ENCODE assay signal across 16 cellular contexts in genomic region chr12:57319678-57320469, GRCh38.
DNase-seq lines count a peak whose midpoint lies in the region; ATAC-seq, FAIRE-seq and TF ChIP-seq lines count a peak whose summit lies in the region.
"Had no signal": no experiment of that assay in that cellular context is flagged by ENCODE, and none has a peak within 500 bp of the region (broad histone marks: within the 10 kb centered on the region; RNA-seq: fewer than 3 reads in every experiment).

No MANE protein-coding gene starts in this region.

- H3K4me1 ChIP-seq in breast epithelium (no peaks in the 10 kb centered on the region), K562 (replicated peaks in 1 of 2; ENCODE audit: control insufficient read depth in 2 of 2, insufficient read depth in 2 of 2, low read length in 2 of 2) (peaks cover 9% of the 10 kb centered on the region in 2 experiments; a peak in 2 of 5 replicates)

- peak overlapping the region; percentile 79 for H2AFZ ChIP-seq in K562 (ENCODE audit: low read depth, low read length)

- H3K79me2 ChIP-seq in K562 (ENCODE audit: control insufficient read depth, insufficient read depth, low read length): no peaks in the 10 kb centered on the region

- in situ Hi-C loops in K562 (cut with MboI): loop anchor here (10.0 kb wide), 1 partner anchor 425 kb away; the partner anchor contains the start of gene TSPAN31

- no peak overlapping the region for H3K27ac Mint-ChIP-seq in MCF 10A (ENCODE audit: low read depth, unreplicated experiment)

- POLR2A ChIA-PET in MCF 10A (lab: Yijun Ruan, JAX) (interaction anchor here (0.9 to 1.0 kb wide), 2 partner anchors 110 to 132 kb away, joined by 3 to 4 read pairs; no protein-coding TSS in a partner anchor), K562 (lab: Yijun Ruan, JAX) (interaction anchor here (0.6 to 1.6 kb wide), 3 partner anchors 10 to 12 kb away, joined by 3 to 8 read pairs (median 4); no protein-coding TSS in a partner anchor)

- H3K36me3 Mint-ChIP-seq in MCF 10A (ENCODE audit: insufficient read depth, unreplicated experiment): peaks cover 5% of the 10 kb centered on the region

- H3K36me3 ChIP-seq in breast epithelium (no peaks in the 10 kb centered on the region), K562 (ENCODE audit: control insufficient read depth, insufficient read depth, low read length) (no peaks in the 10 kb centered on the region)
- H3K36me3 ChIP-seq: adrenal gland had no signal

- H3K9me1 ChIP-seq in K562 (ENCODE audit: control insufficient read depth, insufficient read depth, low read length): no peaks in the 10 kb centered on the region

- no peak for TF ChIP-seq EP300 in K562 (IDR thresholded peaks at IDR 0.05; ENCODE audit: low read length)

- peak; percentile 66 for ATAC-seq in K562
- ATAC-seq: stimulated activated naive CD8-positive, alpha-beta T cell treated with anti-CD3 and anti-CD28 coated beads, Interleukin-15, Interleukin-2, amounts not matched to agents 100 U/mL and 50 U/mL, for 24 hours had no signal

- H3K9me3 ChIP-seq in breast epithelium: no peaks in the 10 kb centered on the region
- no peaks in the 10 kb centered on the region for H3K9me3 ChIP-seq in K562 (replicated peaks; ENCODE audit: control insufficient read depth, insufficient read depth, low read depth, low read length)
- H3K9me3 ChIP-seq: adrenal gland had no signal

- peak; percentile 55 for FAIRE-seq in K562 (lab: Jason Lieb, UNC)

- no peak overlapping the region for H3K4me3 Mint-ChIP-seq in MCF 10A (ENCODE audit: unreplicated experiment)

- H3K9ac ChIP-seq in K562 (ENCODE audit: insufficient read depth in 1 of 2, low read depth in 2 of 2, low read length in 2 of 2): peak overlapping the region; percentile 35 to 55; a peak in 3 of 4 replicates

- WGBS in K562 (ENCODE audit: insufficient coverage, low coverage, missing lambda C conversion rate): 28% methylated on average over 11 of the region's 11 CpGs

- no peaks in the 10 kb centered on the region for H3K4me1 Mint-ChIP-seq in MCF 10A (ENCODE audit: insufficient read depth, unreplicated experiment)

- no peak for TF ChIP-seq POLR2A in breast epithelium (IDR thresholded peaks at IDR 0.05)
- no peak for TF ChIP-seq POLR2A in K562 (conservative IDR thresholded peaks at IDR 0.05)

- H3K27me3 Mint-ChIP-seq in MCF 10A (ENCODE audit: insufficient read depth, unreplicated experiment): no peaks in the 10 kb centered on the region

- H3K9me3 Mint-ChIP-seq in MCF 10A (ENCODE audit: unreplicated experiment): no peaks in the 10 kb centered on the region

- no peak for TF ChIP-seq RAD21 in K562 (CRISPR knock-in tag; conservative IDR thresholded peaks at IDR 0.05 in 1 of 2, IDR thresholded peaks at IDR 0.05 in 1 of 2)

- H3K27ac ChIP-seq in breast epithelium: peak overlapping the region in 1 of 2 donors; percentile 8
- peak overlapping the region; percentile 69 for H3K27ac ChIP-seq in K562 (ENCODE audit: extremely low read depth, low read depth, low read length)
- H3K27ac ChIP-seq: C4-2B had no signal

- TF ChIP-seq CTCF in breast epithelium (IDR thresholded peaks at IDR 0.05) (no peak), MCF 10A (IDR thresholded peaks at IDR 0.05; ENCODE audit: unreplicated experiment) (no peak), K562 (IDR thresholded peaks at IDR 0.05 in 2 of 3, conservative IDR thresholded peaks at IDR 0.05 in 1 of 3; ENCODE audit: insufficient read depth in 2 of 3, low read depth in 1 of 3, low read length in 3 of 3) (no peak)

- no peak for DNase-seq in breast epithelium (ENCODE audit: low spot score in 2 of 2)
- no peak for DNase-seq in MCF 10A (ENCODE audit: unreplicated experiment)
- DNase-seq in K562 (ENCODE audit: extremely low read depth in 1 of 4, low spot score in 3 of 4): peak in 2 of 4 experiments; percentile 18 to 29
- DNase-seq in left kidney (ENCODE audit: low read depth, low spot score): peak; percentile 19
- peak; percentile 26 for DNase-seq in stromal cell of bone marrow (ENCODE audit: low read depth)
- DNase-seq in NCI-H187 treated with DMSO at 0.1 percent for 48 hours (lab: John Stamatoyannopoulos, UW): no peak
- no peak for DNase-seq in activated naive CD4-positive, alpha-beta T cell treated with anti-CD3 and anti-CD28 coated beads, Interleukin-2, amount 50 U/mL, for 16 hours
- DNase-seq in SW480 (ENCODE audit: low spot score): no peak
- DNase-seq: 8988T; activated CD8-positive, alpha-beta memory T cell treated with anti-CD3 and anti-CD28 coated beads for 24 hours; H7; NCI-H345; retina; stimulated activated naive CD8-positive, alpha-beta T cell treated with anti-CD3 and anti-CD28 coated beads, Interleukin-15, Interleukin-2, amounts not matched to agents 100 U/mL and 50 U/mL, for 24 hours had no signal

- intact Hi-C loops in breast epithelium (cut with DNase I; ENCODE audit: low total_unique reads) (no loop called here), MCF 10A (cut with micrococcal nuclease) (no loop called here), K562 (cut with micrococcal nuclease) (no loop called here)

- H3K4me2 ChIP-seq in K562 (ENCODE audit: insufficient read depth, low read length): peak overlapping the region; percentile 17; the same call in 1 of the 2 replicates

- CTCF ChIA-PET in MCF 10A (lab: Yijun Ruan, JAX): interaction anchor here (0.6 to 2.3 kb wide), 5 partner anchors 12 to 136 kb away, joined by 3 to 7 read pairs (median 6); no protein-coding TSS in a partner anchor
- CTCF ChIA-PET in K562 (lab: Yijun Ruan, JAX; ENCODE audit: low intra/inter-chr PET ratio): no interaction called here

- H3K27me3 ChIP-seq in breast epithelium: no peaks in the 10 kb centered on the region
- no peaks in the 10 kb centered on the region for H3K27me3 ChIP-seq in K562 (ENCODE audit: control insufficient read depth in 2 of 2, insufficient read depth in 2 of 2, low read length in 2 of 2)
- H3K27me3 ChIP-seq: adrenal gland had no signal

- H4K20me1 ChIP-seq in K562 (replicated peaks; ENCODE audit: control insufficient read depth, insufficient read depth, low read length): no peaks in the 10 kb centered on the region

- BruUV-seq in MCF 10A (replicated peaks; lab: Mats Ljungman, UMichigan) (no TSS peak), K562 (replicated peaks; lab: Mats Ljungman, UMichigan) (no TSS peak)

- peak overlapping the region in 2 of 3 donors; percentile 1 to 13 for H3K4me3 ChIP-seq in breast epithelium
- no peak overlapping the region for H3K4me3 ChIP-seq in K562
- H3K4me3 ChIP-seq: adrenal gland had no signal

TF ChIP-seq in K562, 482 proteins besides CTCF, POLR2A, EP300 and RAD21:
- TF ChIP-seq NR2C2 (CRISPR knock-in tag; IDR thresholded peaks at IDR 0.05) (no peak), NR2C2 (tag; IDR thresholded peaks at IDR 0.05) (0 out of 2 replicates have a peak, but pooled peaks have one; percentile 25), CXXC5 (CRISPR knock-in tag; IDR thresholded peaks at IDR 0.05) (0 out of 2 replicates have a peak, but pooled peaks have one; percentile 27), ZNF184 (CRISPR knock-in tag; IDR thresholded peaks at IDR 0.05) (no peak), MAFG (tag; conservative IDR thresholded peaks at IDR 0.05) (no peak), ZKSCAN1 (IDR thresholded peaks at IDR 0.05; ENCODE audit: low read depth, low read length) (no peak), SMARCA4 (IDR thresholded peaks at IDR 0.05) (peak; percentile 47; the same call in 1 of the 2 replicates), ZKSCAN3 (CRISPR knock-in tag; IDR thresholded peaks at IDR 0.05) (no peak), ZNF384 (IDR thresholded peaks at IDR 0.05; ENCODE audit: low read depth, low read length) (peak; percentile 61; the same call in 1 of the 2 replicates), KLF1 (tag; IDR thresholded peaks at IDR 0.05) (no peak), ZNF586 (CRISPR knock-in tag; conservative IDR thresholded peaks at IDR 0.05) (no peak), GATA2 (CRISPR knock-in tag; IDR thresholded peaks at IDR 0.05) (0 out of 2 replicates have a peak, but pooled peaks have one; percentile 49), CTCFL (IDR thresholded peaks at IDR 0.05; ENCODE audit: borderline replicate concordance, insufficient read depth, low read depth, low read length, poor library complexity, severe bottlenecking) (no peak), MIER1 (IDR thresholded peaks at IDR 0.05; ENCODE audit: low read depth) (peak; percentile 71), STAT6 (CRISPR knock-in tag; IDR thresholded peaks at IDR 0.05) (no peak)

Comparison
In these comparisons a context has a peak if more than half of its experiments do, and no peak if none do; other contexts are left out.
1. DNase-seq: peak in left kidney (single experiment) and stromal cell of bone marrow (single experiment); none in breast epithelium (0 of 2), MCF 10A (single experiment), NCI-H187 treated with DMSO at 0.1 percent for 48 hours (single experiment), activated naive CD4-positive, alpha-beta T cell treated with anti-CD3 and anti-CD28 coated beads, Interleukin-2, amount 50 U/mL, for 16 hours (single experiment) and SW480 (single experiment).